In the genomic region with DNA sequence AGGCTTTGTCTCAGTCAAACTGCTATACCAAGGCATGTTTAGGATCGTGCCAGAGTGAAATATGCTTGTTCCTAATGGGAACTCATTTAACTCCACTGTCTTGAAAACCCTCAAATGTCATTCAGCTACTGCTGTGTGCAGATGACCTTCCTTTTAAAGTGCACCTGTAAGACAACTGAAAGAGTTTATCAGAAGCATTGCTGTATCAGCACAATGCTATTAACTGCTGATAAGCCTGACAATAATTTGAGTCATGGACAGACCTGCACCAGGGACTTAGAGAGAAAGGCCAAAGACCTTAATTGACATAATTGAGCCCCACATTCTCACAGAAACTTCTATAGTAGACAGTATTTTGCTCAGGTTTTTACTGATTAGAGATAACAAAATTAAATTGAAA, we compare ENCODE assay signal across 27 cellular contexts.
"Had no signal": no experiment of that assay in that cellular context is flagged by ENCODE, and none has a peak within 500 bp of the region (broad histone marks: within the 10 kb centered on the region; RNA-seq: fewer than 3 reads in every experiment).

No MANE protein-coding gene starts in this region.

- ATAC-seq: left colon; left lung; lower lobe of right lung; naive thymus-derived CD8-positive, alpha-beta T cell; psoas muscle; sciatic nerve; stimulated activated effector memory CD8-positive, alpha-beta T cell treated with anti-CD3 and anti-CD28 coated beads, Interleukin-12 subunit alpha, Interleukin-12 subunit beta, amount 100 ng/mL, for 72 hours; stimulated activated naive CD8-positive, alpha-beta T cell treated with anti-CD3 and anti-CD28 coated beads, Interleukin-15, amount 100 ng/mL, for 72 hours had no signal

- H2AFZ ChIP-seq: parathyroid adenoma had no signal

- H3K27me3 ChIP-seq: left lung, neutrophil, spleen, tibial nerve, uterus had no signal

- H3K4me3 ChIP-seq: left lung, lower lobe of right lung, psoas muscle, skin epidermis, spleen, tibial nerve, uterus had no signal

- H3K9me3 ChIP-seq: left lung, lower lobe of right lung, neutrophil, psoas muscle, spleen, tibial nerve, uterus had no signal

- H3K4me3 Mint-ChIP-seq: immature natural killer cell; naive thymus-derived CD8-positive, alpha-beta T cell; nephron; neural crest cell; stimulated activated effector memory CD8-positive, alpha-beta T cell treated with anti-CD3 and anti-CD28 coated beads, Interleukin-12 subunit alpha, Interleukin-12 subunit beta, amount 100 ng/mL, for 72 hours; stimulated activated naive CD8-positive, alpha-beta T cell treated with anti-CD3 and anti-CD28 coated beads, Interleukin-15, amount 100 ng/mL, for 72 hours; type B pancreatic cell had no signal

- H3K9me3 Mint-ChIP-seq: naive thymus-derived CD8-positive, alpha-beta T cell; nephron; neural crest cell; stimulated activated naive CD8-positive, alpha-beta T cell treated with anti-CD3 and anti-CD28 coated beads, Interleukin-15, amount 100 ng/mL, for 72 hours; type B pancreatic cell had no signal

- H3K36me3 ChIP-seq: left lung, lower lobe of right lung, neutrophil, spleen, tibial nerve, uterus had no signal

- H3K27ac Mint-ChIP-seq: immature natural killer cell; naive thymus-derived CD8-positive, alpha-beta T cell; nephron; stimulated activated effector memory CD8-positive, alpha-beta T cell treated with anti-CD3 and anti-CD28 coated beads, Interleukin-12 subunit alpha, Interleukin-12 subunit beta, amount 100 ng/mL, for 72 hours; stimulated activated naive CD8-positive, alpha-beta T cell treated with anti-CD3 and anti-CD28 coated beads, Interleukin-15, amount 100 ng/mL, for 72 hours; type B pancreatic cell had no signal

- H3K9ac ChIP-seq: parathyroid adenoma had no signal

- H3K4me1 ChIP-seq: left lung, lower lobe of right lung, psoas muscle, spleen, uterus had no signal

- H3K4me1 Mint-ChIP-seq: immature natural killer cell; naive thymus-derived CD8-positive, alpha-beta T cell; nephron; neural crest cell; stimulated activated effector memory CD8-positive, alpha-beta T cell treated with anti-CD3 and anti-CD28 coated beads, Interleukin-12 subunit alpha, Interleukin-12 subunit beta, amount 100 ng/mL, for 72 hours; stimulated activated naive CD8-positive, alpha-beta T cell treated with anti-CD3 and anti-CD28 coated beads, Interleukin-15, amount 100 ng/mL, for 72 hours had no signal

- H3K79me2 ChIP-seq: parathyroid adenoma had no signal

- FAIRE-seq: islet of Langerhans, kidney had no signal

- H3K27ac ChIP-seq: left lung, lower lobe of right lung, neutrophil, parathyroid adenoma, psoas muscle, skin epidermis, spleen, tibial nerve, uterus had no signal

- H3K36me3 Mint-ChIP-seq: immature natural killer cell; naive thymus-derived CD8-positive, alpha-beta T cell; stimulated activated effector memory CD8-positive, alpha-beta T cell treated with anti-CD3 and anti-CD28 coated beads, Interleukin-12 subunit alpha, Interleukin-12 subunit beta, amount 100 ng/mL, for 72 hours; type B pancreatic cell had no signal

- DNase-seq: hypothalamus; immature natural killer cell; kidney; left colon; left lung; lower lobe of right lung; mammary epithelial cell; mesenchymal stem cell; naive thymus-derived CD8-positive, alpha-beta T cell; occipital lobe; psoas muscle; spleen; stimulated activated CD4-positive, alpha-beta T cell treated with anti-CD3 and anti-CD28 coated beads, Interleukin-4, amount 100 ng/mL, for 24 hours; stimulated activated naive CD4-positive, alpha-beta T cell; stimulated activated naive CD8-positive, alpha-beta T cell treated with anti-CD3 and anti-CD28 coated beads, Interleukin-15, amount 100 ng/mL, for 72 hours; substantia nigra; uterus had no signal
